14 cellular contexts compared by ENCODE assay signal in the genomic region with DNA sequence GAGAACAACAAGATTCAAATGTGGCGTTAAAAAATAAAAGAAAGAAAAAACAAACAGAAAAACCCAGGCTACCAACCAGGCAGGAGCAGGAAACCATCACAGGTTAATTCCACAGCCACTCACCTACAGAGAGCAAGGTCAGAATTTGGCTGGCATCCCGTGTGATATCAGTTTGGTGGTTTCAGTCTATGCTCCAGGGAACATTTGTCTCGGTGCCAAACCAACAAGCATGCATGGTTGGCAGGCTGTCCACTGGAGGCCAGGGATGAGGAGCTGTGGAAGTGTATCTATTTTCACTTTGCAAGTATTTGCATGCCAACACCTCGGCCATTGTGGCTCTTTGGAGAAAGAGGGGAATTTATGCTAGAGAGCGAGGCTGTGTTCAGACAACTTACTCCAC. TPM values are rescaled to one million over a fixed set of nuclear protein-coding genes. Genes with fewer than 3 reads are reported as not detected.
DNase-seq lines count a peak whose midpoint lies in the region; ATAC-seq, FAIRE-seq and TF ChIP-seq lines count a peak whose summit lies in the region.
"Had no signal": no experiment of that assay in that cellular context is flagged by ENCODE, and none has a peak within 500 bp of the region (broad histone marks: within the 10 kb centered on the region; RNA-seq: fewer than 3 reads in every experiment).

No MANE protein-coding gene starts in this region.

- H3K9me3 ChIP-seq in liver (ENCODE audit: control insufficient read depth in 4 of 4, low read length in 3 of 4) (no peaks in the 10 kb centered on the region), HepG2 (ENCODE audit: low read length) (peaks cover 6% of the 10 kb centered on the region), OCI-LY7 (ENCODE audit: low read length) (no peaks in the 10 kb centered on the region)

- TF ChIP-seq EP300 in HepG2 (IDR thresholded peaks at IDR 0.05; ENCODE audit: low read depth in 2 of 2, low read length in 2 of 2) (no peak), HepG2 (CRISPR knock-in tag; IDR thresholded peaks at IDR 0.05; ENCODE audit: borderline replicate concordance) (no peak)

- in situ Hi-C loops in HepG2 (cut with HindIII; ENCODE audit: extremely low pct_ligation_motif_present, low pct_unique_long_range_greater_than_20kb) = no loop called here

- CTCF ChIA-PET in HepG2 (lab: Yijun Ruan, JAX; ENCODE audit: low intra/inter-chr PET ratio, low total read pairs) (no interaction called here), RWPE1 (lab: Yijun Ruan, JAX) (no interaction called here), OCI-LY7 (lab: Charles Lee; ENCODE audit: unreplicated experiment) (no interaction called here)

- H3K79me2 ChIP-seq in HepG2 (ENCODE audit: insufficient read depth, low read length) = no peaks in the 10 kb centered on the region
- H3K79me2 ChIP-seq in OCI-LY7 (ENCODE audit: insufficient read depth, low read depth, low read length) = no peaks in the 10 kb centered on the region

- TF ChIP-seq CTCF in liver (IDR thresholded peaks at IDR 0.05; ENCODE audit: low read depth, low read length, missing input control) (peak; percentile 11), HepG2 (CRISPR knock-in tag; IDR thresholded peaks at IDR 0.05) (no peak), RWPE1 (conservative IDR thresholded peaks at IDR 0.05; ENCODE audit: low read depth) (no peak), OCI-LY7 (conservative IDR thresholded peaks at IDR 0.05; ENCODE audit: low read length) (no peak)

- WGBS in liver = 28% methylated on average over 5 of the region's 5 CpGs
- 69% methylated on average over 5 of the region's 5 CpGs for WGBS in HepG2 (ENCODE audit: low lambda C conversion rate)

- FAIRE-seq in HepG2 (lab: Jason Lieb, UNC) (no peak), urothelium cell line (lab: Jason Lieb, UNC) (no peak)

- H3K9ac ChIP-seq in liver (ENCODE audit: low read depth in 1 of 2, low read length in 2 of 2) (no peak overlapping the region), HepG2 (ENCODE audit: insufficient read depth, low read depth, low read length) (no peak overlapping the region)

- no peaks in the 10 kb centered on the region for H3K27me3 ChIP-seq in liver (ENCODE audit: control insufficient read depth in 4 of 4, insufficient read depth in 4 of 4, low read length in 3 of 4)
- H3K27me3 ChIP-seq in HepG2 (ENCODE audit: control insufficient read depth in 1 of 2, insufficient read depth in 2 of 2, low read length in 2 of 2) = no peaks in the 10 kb centered on the region

- H2AFZ ChIP-seq in HepG2 (ENCODE audit: low read length) = no peak overlapping the region
- no peak overlapping the region for H2AFZ ChIP-seq in OCI-LY7 (ENCODE audit: low read length)

- H3K9me2 ChIP-seq in OCI-LY7 (ENCODE audit: insufficient read depth, low read length) = no peaks in the 10 kb centered on the region

- POLR2A ChIA-PET in HepG2 (lab: Yijun Ruan, JAX) (no interaction called here), RWPE1 (lab: Yijun Ruan, JAX; ENCODE audit: low non-redundant PET) (no interaction called here), OCI-LY7 (lab: Charles Lee) (interaction anchor here (0.6 to 0.8 kb wide), 2 partner anchors 9 to 30 kb away, joined by 3 read pairs; no protein-coding TSS in a partner anchor)

- H3K4me2 ChIP-seq in HepG2 (ENCODE audit: low read depth, low read length) (no peak overlapping the region), OCI-LY7 (ENCODE audit: low read length) (no peak overlapping the region)

- H3K4me1 ChIP-seq in liver (ENCODE audit: control insufficient read depth in 4 of 4, insufficient read depth in 4 of 4, low read length in 3 of 4) = peaks cover 4 to 47% (median 23%) of the 10 kb centered on the region in 4 donors
- H3K4me1 ChIP-seq in HepG2 (ENCODE audit: insufficient read depth, low read length) = peaks cover 13% of the 10 kb centered on the region
- no peaks in the 10 kb centered on the region for H3K4me1 ChIP-seq in OCI-LY7 (ENCODE audit: insufficient read depth, low read length, poor library complexity, severe bottlenecking)

- ATAC-seq in HepG2 (no peak), left cardiac atrium (peak; percentile 94 to 95), HG03045 (IDR thresholded peaks at IDR 0.05; ENCODE audit: unreplicated experiment) (no peak)
- ATAC-seq: stimulated activated effector memory CD8-positive, alpha-beta T cell treated with anti-CD3 and anti-CD28 coated beads, Interleukin-12 subunit alpha, Interleukin-12 subunit beta, amount 100 ng/mL, for 72 hours had no signal

- intact Hi-C loops in HepG2 (cut with micrococcal nuclease; ENCODE audit: unreplicated experiment) = no loop called here
- intact Hi-C loops in left cardiac atrium (cut with DNase I) = loop anchor here in 1 of 2 donors (5.0 kb wide), 1 partner anchor 43 kb away; no protein-coding TSS in a partner anchor
- intact Hi-C loops in OCI-LY7 (cut with micrococcal nuclease; ENCODE audit: unreplicated experiment) = no loop called here

- H3K27ac ChIP-seq in liver (ENCODE audit: low read depth in 1 of 2, low read length in 2 of 2) (peak overlapping the region; percentile 39 to 66), HepG2 (ENCODE audit: extremely low read length, insufficient read depth, low read length) (no peak overlapping the region), RWPE1 (no peak overlapping the region), OCI-LY7 (ENCODE audit: low read depth, low read length, poor library complexity, severe bottlenecking) (no peak overlapping the region)

- H3K36me3 ChIP-seq in liver (ENCODE audit: control insufficient read depth in 4 of 4, insufficient read depth in 3 of 4, low read depth in 1 of 4, low read length in 3 of 4) = no peaks in the 10 kb centered on the region
- H3K36me3 ChIP-seq in HepG2 (replicated peaks in 1 of 2; ENCODE audit: control insufficient read depth in 1 of 2, insufficient read depth in 2 of 2, low read length in 2 of 2) = no peaks in the 10 kb centered on the region
- no peaks in the 10 kb centered on the region for H3K36me3 ChIP-seq in OCI-LY7 (ENCODE audit: insufficient read depth, low read length)

- H4K20me1 ChIP-seq in HepG2 (ENCODE audit: insufficient read depth, low read length) = no peaks in the 10 kb centered on the region
- no peaks in the 10 kb centered on the region for H4K20me1 ChIP-seq in OCI-LY7 (ENCODE audit: insufficient read depth, low read length)

- BruUV-seq in HepG2 (replicated peaks; lab: Mats Ljungman, UMichigan) (no TSS peak), OCI-LY7 (replicated peaks; lab: Mats Ljungman, UMichigan) (no TSS peak)

- no peak overlapping the region for H3K4me3 ChIP-seq in liver (ENCODE audit: low read depth in 1 of 3, low read length in 3 of 3)
- no peak overlapping the region for H3K4me3 ChIP-seq in HepG2 (replicated peaks in 1 of 3; ENCODE audit: insufficient read depth in 1 of 3, low read depth in 2 of 3, low read length in 3 of 3)
- H3K4me3 ChIP-seq in OCI-LY7 (ENCODE audit: low read depth, low read length, poor library complexity, severe bottlenecking) = no peak overlapping the region

- no peak for DNase-seq in HepG2 (ENCODE audit: low spot score)
- peak; percentile 14 for DNase-seq in RWPE1 (ENCODE audit: low spot score)
- peak; percentile 56 for DNase-seq in left cardiac atrium
- DNase-seq in urothelium cell line (ENCODE audit: low spot score) = peak; percentile 72
- no peak for DNase-seq in mesenteric fat pad (ENCODE audit: low spot score)
- DNase-seq in OCI-LY7 (ENCODE audit: low spot score) = no peak
- DNase-seq: activated CD8-positive, alpha-beta memory T cell treated with anti-CD3 and anti-CD28 coated beads for 24 hours; activated naive CD8-positive, alpha-beta T cell treated with anti-CD3 and anti-CD28 coated beads for 36 hours; GF-D8; nephron progenitor cell; T-helper 9 cell had no signal

- TF ChIP-seq RAD21 in liver (IDR thresholded peaks at IDR 0.05) = peak; percentile 63 to 76
- TF ChIP-seq RAD21 in HepG2 (CRISPR knock-in tag; IDR thresholded peaks at IDR 0.05) = no peak

- TF ChIP-seq POLR2A in HepG2 (IDR thresholded peaks at IDR 0.05; ENCODE audit: insufficient read depth in 1 of 2, low read depth in 2 of 2, low read length in 2 of 2) = no peak

TF ChIP-seq in liver, 16 proteins besides CTCF, POLR2A, EP300 and RAD21 (continues in another document):
- TF ChIP-seq FOXA1 (IDR thresholded peaks at IDR 0.05) = peak; percentile 66
- peak; percentile 59 to 83 for TF ChIP-seq HNF4A (conservative IDR thresholded peaks at IDR 0.05)

TF ChIP-seq in HepG2, 621 proteins besides CTCF, POLR2A, EP300 and RAD21 (continues in another document):
- TF ChIP-seq RARG (CRISPR knock-in tag; IDR thresholded peaks at IDR 0.05; ENCODE audit: low read depth) = no peak

RNA-seq across cellular contexts. Expression of a gene that starts 53.1 kb away (rescaled TPM):
- total RNA-seq in liver (100 to 1,000 TPM in 1 of 2 donors, 10 to 100 TPM in 1; 23.2 to 101 TPM), HepG2 (2016; rRNA removed; fragmentation: Illumina TruSeq; extraction: Trizol) (30.2 and 48.5 TPM in 2 replicates), left cardiac atrium (10 to 100 TPM; 59.5 to 77.9 TPM), mesenteric fat pad (4.1 TPM), OCI-LY7 (2022) (not detected in 2 replicates)
- polyA plus RNA-seq in liver (10 to 100 TPM; 18.3 to 39.4 TPM), HepG2 (2011; rRNA removed) (10.0 and 12.3 TPM in 2 replicates)
- total RNA-seq in HepG2 (2016; cell fraction: cytosol; rRNA removed; fragmentation: Illumina TruSeq; extraction: Trizol; ENCODE audit: low read depth) = 18.3 and 23.4 TPM in 2 replicates
- 30.0 and 40.1 TPM in 2 replicates for total RNA-seq in HepG2 (2016; cell fraction: insoluble cytoplasmic fraction; rRNA removed; fragmentation: Illumina TruSeq; extraction: Trizol)
- 37.4 and 49.2 TPM in 2 replicates for total RNA-seq in HepG2 (2016; cell fraction: membrane; rRNA removed; fragmentation: Illumina TruSeq; extraction: Trizol)
- 48.9 and 52.6 TPM in 2 replicates for total RNA-seq in HepG2 (2016; cell fraction: nucleus; rRNA removed; fragmentation: Illumina TruSeq; extraction: Trizol)
- 6.4 and 10.1 TPM in 2 replicates for polyA plus RNA-seq in HepG2 (2011; cell fraction: cytosol; rRNA removed)
- polyA plus RNA-seq in HepG2 (2011; cell fraction: nucleus; rRNA removed) = 24.5 and 25.6 TPM in 2 replicates
- 32.4 and 38.1 TPM in 2 replicates for polyA plus RNA-seq in HepG2 (2012)
- 0.63 and 0.75 TPM in 2 replicates for polyA plus RNA-seq in HepG2 (2016; cell fraction: cytosol; fragmentation: Illumina TruSeq; extraction: Trizol; ENCODE audit: low read depth)
- polyA plus RNA-seq in HepG2 (2016; cell fraction: insoluble cytoplasmic fraction; fragmentation: Illumina TruSeq; extraction: Trizol; ENCODE audit: low read depth) = 32.3 and 34.3 TPM in 2 replicates
- polyA plus RNA-seq in HepG2 (2016; cell fraction: membrane; fragmentation: Illumina TruSeq; extraction: Trizol; ENCODE audit: low read depth) = 2.9 and 3.5 TPM in 2 replicates
- 47.2 and 51.1 TPM in 2 replicates for polyA plus RNA-seq in HepG2 (2016; cell fraction: nucleus; fragmentation: Illumina TruSeq; extraction: Trizol; ENCODE audit: insufficient read depth, low read depth)
- 40.4 TPM in 1 of 2 replicates, not detected in the other for polyA minus RNA-seq in HepG2 (2011; rRNA and poly(A)+ RNA removed; ENCODE audit: low replicate concordance)
- polyA minus RNA-seq in HepG2 (2011; cell fraction: cytosol; rRNA and poly(A)+ RNA removed) = 37.0 and 45.5 TPM in 2 replicates
- 45.6 and 52.3 TPM in 2 replicates for polyA minus RNA-seq in HepG2 (2011; cell fraction: nucleus; rRNA and poly(A)+ RNA removed)
- not detected in 2 replicates for total RNA-seq in OCI-LY7 (2014; rRNA removed; shearing (Covaris generic))
- total RNA-seq: activated naive CD8-positive, alpha-beta T cell treated with anti-CD3 and anti-CD28 coated beads for 36 hours had no signal

Comparison
In these comparisons a context has a peak if more than half of its experiments do, and no peak if none do; other contexts are left out.
1. H3K27ac ChIP-seq: peak in liver (2 of 2); none in HepG2 (single experiment), RWPE1 (single experiment) and OCI-LY7 (single experiment).
2. ATAC-seq: peak in left cardiac atrium (2 of 2); none in HepG2 (single experiment) and HG03045 (single experiment).
3. DNase-seq: peak in RWPE1 (single experiment), left cardiac atrium (single experiment) and urothelium cell line (single experiment); none in HepG2 (single experiment), mesenteric fat pad (single experiment) and OCI-LY7 (single experiment).